Comparison of ENCODE assay signal across 9 cellular contexts in the genomic region with DNA sequence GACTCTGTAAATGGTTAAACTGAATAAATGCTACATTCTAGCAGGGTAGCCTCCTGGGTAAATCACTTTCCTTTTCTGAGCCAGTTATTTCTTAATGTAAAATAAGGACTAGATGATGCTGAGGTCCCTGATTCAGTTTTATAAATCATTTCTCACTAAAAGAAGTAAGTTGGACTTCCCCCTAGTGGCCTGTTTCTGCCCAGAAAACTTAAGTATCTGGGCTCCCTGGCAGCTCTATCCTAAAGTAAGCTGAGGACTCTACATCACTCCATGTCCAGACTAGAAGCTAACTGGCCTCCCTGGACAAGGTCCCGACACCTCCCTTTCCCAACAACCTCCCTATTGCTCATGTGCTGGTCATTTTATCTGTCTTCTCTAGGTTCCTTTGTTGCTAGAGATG. TPM values are rescaled to one million over a fixed set of nuclear protein-coding genes. Genes with fewer than 3 reads are reported as not detected.
A peak's percentile ranks its signal among the peaks of the same experiment; 100 is the strongest.
DNase-seq lines count a peak whose midpoint lies in the region; ATAC-seq and TF ChIP-seq lines count a peak whose summit lies in the region.
"Had no signal": no experiment of that assay in that cellular context is flagged by ENCODE, and none has a peak within 500 bp of the region (broad histone marks: within the 10 kb centered on the region; RNA-seq: fewer than 3 reads in every experiment).

No MANE protein-coding gene starts in this region.

- H3K9me3 ChIP-seq in left ventricle myocardium inferior (replicated peaks) (no peaks in the 10 kb centered on the region), RWPE2 (ENCODE audit: severe bottlenecking) (no peaks in the 10 kb centered on the region)

- H3K36me3 ChIP-seq in left ventricle myocardium inferior (peaks cover 76% of the 10 kb centered on the region), RWPE2 (ENCODE audit: low read depth) (peaks cover 68% of the 10 kb centered on the region)

- ATAC-seq in RWPE2 (ENCODE audit: low read depth) (peak; percentile 21; the same call in 1 of the 3 replicates), HG02798 (IDR thresholded peaks at IDR 0.05; ENCODE audit: poor library complexity, unreplicated experiment) (no peak), HG03135 (IDR thresholded peaks at IDR 0.05; ENCODE audit: unreplicated experiment) (no peak)

- intact Hi-C loops in left ventricle myocardium inferior (cut with micrococcal nuclease) (no loop called here), cardiac septum (cut with DNase I) (no loop called here)

- H3K4me3 ChIP-seq in left ventricle myocardium inferior (no peak overlapping the region), RWPE2 (ENCODE audit: severe bottlenecking) (no peak overlapping the region), fibroblast of mammary gland (ENCODE audit: control insufficient read depth, low read depth, low read length) (no peak overlapping the region)

- peak overlapping the region; percentile 28 for H3K27ac ChIP-seq in left ventricle myocardium inferior (replicated peaks)
- H3K27ac ChIP-seq in RWPE2 (ENCODE audit: poor library complexity, severe bottlenecking): no peak overlapping the region

- DNase-seq in left ventricle myocardium inferior (no peak), cardiac septum (ENCODE audit: low spot score) (no peak), RWPE2 (ENCODE audit: low spot score) (no peak), fibroblast of mammary gland (ENCODE audit: low read depth) (peak; percentile 65), activated gamma-delta T cell (lab: John Stamatoyannopoulos, UW) (no peak), nucleus accumbens (lab: John Stamatoyannopoulos, UW) (no peak)

- peaks cover 43% of the 10 kb centered on the region for H3K4me1 ChIP-seq in left ventricle myocardium inferior
- no peaks in the 10 kb centered on the region for H3K4me1 ChIP-seq in RWPE2 (ENCODE audit: insufficient read depth, poor library complexity, severe bottlenecking)

- no peaks in the 10 kb centered on the region for H3K27me3 ChIP-seq in left ventricle myocardium inferior (ENCODE audit: low read depth)
- no peaks in the 10 kb centered on the region for H3K27me3 ChIP-seq in RWPE2 (ENCODE audit: insufficient read depth, poor library complexity, severe bottlenecking)

- peak; percentile 44 for TF ChIP-seq CTCF in left ventricle myocardium inferior (IDR thresholded peaks at IDR 0.05; ENCODE audit: borderline replicate concordance)
- TF ChIP-seq CTCF in RWPE2 (IDR thresholded peaks at IDR 0.05; ENCODE audit: poor library complexity, severe bottlenecking): peak; percentile 62
- TF ChIP-seq CTCF in fibroblast of mammary gland (conservative IDR thresholded peaks at IDR 0.05; ENCODE audit: control insufficient read depth, insufficient read depth, low read depth, low read length): peak; percentile 58

RNA-seq across cellular contexts. Expression of a gene that starts 3.0 kb away (rescaled TPM):
- 14.9 TPM for total RNA-seq in left ventricle myocardium inferior
- 23.4 TPM for total RNA-seq in cardiac septum

RNA-seq across cellular contexts. Expression of a gene that starts 13.1 kb away (rescaled TPM):
- total RNA-seq in left ventricle myocardium inferior (7.9 TPM), cardiac septum (6.4 TPM)

RNA-seq across cellular contexts. Expression of a gene that starts 24.2 kb away (rescaled TPM):
- total RNA-seq in left ventricle myocardium inferior (0.16 TPM), cardiac septum (not detected)
- total RNA-seq: temporal lobe had no signal

RNA-seq across cellular contexts. Expression of a gene that starts 26.6 kb away (rescaled TPM):
- 7.2 TPM for total RNA-seq in left ventricle myocardium inferior
- 5.7 TPM for total RNA-seq in cardiac septum
- total RNA-seq: temporal lobe had no signal

RNA-seq across cellular contexts. Expression of a gene that starts 34.4 kb away (rescaled TPM):
- total RNA-seq in left ventricle myocardium inferior (68.9 TPM), cardiac septum (55.5 TPM)
